Comparison of ENCODE assay signal across 20 cellular contexts in the genomic region with DNA sequence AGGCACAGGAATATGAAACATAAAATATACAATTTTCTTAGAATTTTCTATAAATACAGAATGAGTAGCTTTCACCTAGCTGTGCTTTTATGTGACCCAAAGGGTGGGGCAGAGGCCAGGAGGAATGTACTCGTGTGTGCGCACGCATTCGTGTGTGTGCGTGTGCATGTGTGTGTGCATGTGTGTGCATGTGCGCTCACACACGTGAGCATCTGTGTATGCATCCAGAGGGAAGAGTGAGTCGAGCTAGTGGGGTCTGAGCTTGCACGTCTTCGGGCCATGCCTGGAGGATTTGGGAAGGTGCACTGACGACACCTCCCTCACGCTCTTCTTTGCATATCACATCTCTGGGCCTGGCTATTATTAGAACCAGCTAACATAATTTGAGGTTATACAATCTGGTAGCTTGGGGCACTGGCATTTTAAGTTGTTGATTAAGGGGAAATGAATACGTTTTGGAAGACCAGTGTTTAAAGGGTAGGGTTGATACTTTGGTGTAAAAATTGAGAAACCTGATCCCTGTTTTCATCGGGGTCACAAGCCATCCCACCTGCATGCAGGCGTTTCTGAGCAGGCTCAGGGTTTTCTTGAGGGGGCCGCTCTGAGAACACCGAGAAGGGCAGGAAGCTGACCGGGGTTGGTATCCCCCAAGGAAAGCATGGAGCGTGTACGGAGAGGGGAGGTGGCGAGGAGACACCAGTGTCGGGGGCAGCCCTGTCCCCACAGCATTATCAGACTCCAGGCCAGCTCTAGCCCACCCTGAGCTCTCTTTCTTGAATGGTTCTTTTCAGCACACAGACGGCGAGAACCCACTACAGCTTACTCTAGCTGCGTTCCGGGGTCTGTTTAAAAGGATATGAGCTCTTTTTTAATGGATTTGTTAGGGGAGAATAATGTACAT.
DNase-seq lines count a peak whose midpoint lies in the region; ATAC-seq, FAIRE-seq and TF ChIP-seq lines count a peak whose summit lies in the region.
"Had no signal": no experiment of that assay in that cellular context is flagged by ENCODE, and none has a peak within 500 bp of the region (broad histone marks: within the 10 kb centered on the region; RNA-seq: fewer than 3 reads in every experiment).

No MANE protein-coding gene starts in this region.

- H4K5ac ChIP-seq in H1 (ENCODE audit: insufficient read length, low read depth, low read length) = no peak overlapping the region

- ATAC-seq in HG03159 (IDR thresholded peaks at IDR 0.05; ENCODE audit: unreplicated experiment) = no peak

- TF ChIP-seq POLR2A in H1 (IDR thresholded peaks at IDR 0.05; ENCODE audit: control extremely low read depth in 1 of 2, low read depth in 2 of 2, low read length in 2 of 2) = no peak

- TF ChIP-seq CTCF in AG04450 (IDR thresholded peaks at IDR 0.05; ENCODE audit: low read depth, low read length) (no peak), Caco-2 (IDR thresholded peaks at IDR 0.05; ENCODE audit: insufficient read depth in 1 of 2, low read depth in 1 of 2, low read length in 1 of 2, severe bottlenecking in 1 of 2, unreplicated experiment in 1 of 2) (no peak), H1 (IDR thresholded peaks at IDR 0.05; ENCODE audit: control extremely low read depth in 1 of 3, insufficient read depth in 1 of 3, low read depth in 1 of 3, low read length in 3 of 3) (no peak), MM.1S (IDR thresholded peaks at IDR 0.05; ENCODE audit: low read length) (no peak)

- intact Hi-C loops in Caco-2 (cut with micrococcal nuclease; ENCODE audit: unreplicated experiment) = no loop called here

- H2AK5ac ChIP-seq in H1 (ENCODE audit: low read depth, low read length) = no peak overlapping the region

- no peaks in the 10 kb centered on the region for H3K23me2 ChIP-seq in H1 (ENCODE audit: low read depth, low read length)

- no peak overlapping the region for H3K56ac ChIP-seq in H1 (replicated peaks; ENCODE audit: insufficient read length, low read depth, low read length)

- H3K27me3 ChIP-seq in AG04450 (ENCODE audit: control insufficient read depth, insufficient read depth, low read length) (no peaks in the 10 kb centered on the region), Caco-2 (replicated peaks; ENCODE audit: control insufficient read depth, insufficient read depth, low read length) (no peaks in the 10 kb centered on the region), H1 (replicated peaks in 1 of 4; ENCODE audit: control insufficient read depth in 3 of 4, extremely low read depth in 1 of 4, insufficient read depth in 3 of 4, low read length in 3 of 4) (no peaks in the 10 kb centered on the region), muscle layer of duodenum (ENCODE audit: low read depth, low read length) (no peaks in the 10 kb centered on the region), MM.1S (replicated peaks; ENCODE audit: insufficient read depth, low read length) (no peaks in the 10 kb centered on the region)
- H3K27me3 ChIP-seq: esophagus squamous epithelium, MG63, right lobe of liver had no signal

- BruUV-seq in Caco-2 (replicated peaks; lab: Mats Ljungman, UMichigan) = no TSS peak

- H3K36me3 ChIP-seq in Caco-2 (ENCODE audit: control insufficient read depth, insufficient read depth, low read length) (no peaks in the 10 kb centered on the region; the same call in none of the 2 replicates), H1 (ENCODE audit: control insufficient read depth in 2 of 4, insufficient read depth in 4 of 4, low read length in 3 of 4) (0 out of 8 replicates have a peak, but pooled peaks cover 0 to 3% (median 0%) of the 10 kb centered on the region in 4 experiments), muscle layer of duodenum (ENCODE audit: control insufficient read depth in 1 of 2, insufficient read depth in 2 of 2, low read length in 2 of 2) (peaks cover 10 to 12% of the 10 kb centered on the region in 2 donors), MM.1S (replicated peaks; ENCODE audit: insufficient read depth, low read length) (no peaks in the 10 kb centered on the region; the same call in 1 of the 2 replicates)
- H3K36me3 ChIP-seq: WERI-Rb-1 had no signal

- H3K4ac ChIP-seq in H1 (replicated peaks; ENCODE audit: insufficient read length, low read depth, low read length) = no peak overlapping the region

- no peak for FAIRE-seq in H1 (lab: Jason Lieb, UNC)

- no peak overlapping the region for H2AFZ ChIP-seq in H1 (ENCODE audit: low read length)
- H2AFZ ChIP-seq in MM.1S (ENCODE audit: low read length) = no peak overlapping the region

- H3K9me3 ChIP-seq in AG04450 (ENCODE audit: control insufficient read depth, insufficient read depth, low read length) = no peaks in the 10 kb centered on the region; the same call in 1 of the 2 replicates
- H3K9me3 ChIP-seq in Caco-2 = no peaks in the 10 kb centered on the region
- H3K9me3 ChIP-seq in H1 (ENCODE audit: insufficient read depth in 2 of 2, low read depth in 1 of 2, low read length in 1 of 2) = no peaks in the 10 kb centered on the region
- H3K9me3 ChIP-seq in muscle layer of duodenum (ENCODE audit: control insufficient read depth in 1 of 2, low read length in 2 of 2) = no peaks in the 10 kb centered on the region
- H3K9me3 ChIP-seq in MM.1S (replicated peaks; ENCODE audit: insufficient read depth, low read length) = no peaks in the 10 kb centered on the region
- H3K9me3 ChIP-seq: esophagus squamous epithelium, MG63, right lobe of liver had no signal

- H3K9ac ChIP-seq in H1 (replicated peaks in 1 of 4; ENCODE audit: extremely low read depth in 1 of 4, low read depth in 3 of 4, low read length in 3 of 4) = no peak overlapping the region
- no peak overlapping the region for H3K9ac ChIP-seq in MM.1S (ENCODE audit: low read length)

- H3K4me2 ChIP-seq in H1 (ENCODE audit: insufficient read depth in 1 of 2, low read depth in 2 of 2, low read length in 2 of 2) (no peak overlapping the region), MM.1S (ENCODE audit: low read depth, low read length) (no peak overlapping the region)

- CTCF ChIA-PET in AG04450 (lab: Charles Lee) (interaction anchor here (0.6 to 1.4 kb wide), 3 partner anchors 26 to 46 kb away, joined by 3 to 8 read pairs (median 4); no protein-coding TSS in a partner anchor), Caco-2 (lab: Charles Lee) (no interaction called here), H1 (lab: Charles Lee; ENCODE audit: partially characterized antibody) (interaction anchor here (0.6 to 2.4 kb wide), 5 partner anchors 16 to 628 kb away, joined by 3 to 9 read pairs (median 3); partner anchors contain the start of gene COPS8)

- H3K9me3 Mint-ChIP-seq in Caco-2 (ENCODE audit: unreplicated experiment) = no peaks in the 10 kb centered on the region

- H2BK15ac ChIP-seq in H1 (ENCODE audit: low read length) = no peak overlapping the region

- H3K4me1 ChIP-seq in Caco-2 (peaks cover 19% of the 10 kb centered on the region; the same call in 1 of the 2 replicates), H1 (replicated peaks in 1 of 4; ENCODE audit: control insufficient read depth in 3 of 4, insufficient read depth in 4 of 4, low read length in 3 of 4) (peaks cover 0 to 25% (median 12%) of the 10 kb centered on the region in 4 experiments; a peak in 6 of 7 replicates), muscle layer of duodenum (ENCODE audit: control insufficient read depth in 1 of 2, insufficient read depth in 2 of 2, low read length in 2 of 2) (peaks cover 14 to 36% of the 10 kb centered on the region in 2 donors), MM.1S (ENCODE audit: low read length) (no peaks in the 10 kb centered on the region)

- H3F3A ChIP-seq in MM.1S (ENCODE audit: insufficient read depth, low read length) = no peaks in the 10 kb centered on the region

- no peaks in the 10 kb centered on the region; the same call in none of the 2 replicates for H3K79me1 ChIP-seq in H1 (ENCODE audit: low read depth, low read length)

- peak overlapping the region; percentile 73 for H3K27ac Mint-ChIP-seq in Caco-2 (ENCODE audit: unreplicated experiment)

- no peak overlapping the region for H3K23ac ChIP-seq in H1 (ENCODE audit: insufficient read length)

- peak overlapping the region; percentile 48 for H4K91ac ChIP-seq in H1 (replicated peaks; ENCODE audit: insufficient read length, low read length)

- peaks cover 5 to 14% of the 10 kb centered on the region in 2 experiments for H4K20me1 ChIP-seq in H1 (replicated peaks in 1 of 2; ENCODE audit: control insufficient read depth in 1 of 2, insufficient read depth in 2 of 2, low read length in 2 of 2)
- peaks cover 11% of the 10 kb centered on the region; the same call in 1 of the 2 replicates for H4K20me1 ChIP-seq in MM.1S (ENCODE audit: insufficient read depth, low read length)

- no peak overlapping the region for H2BK20ac ChIP-seq in H1 (ENCODE audit: low read length)

- H3K4me1 Mint-ChIP-seq in Caco-2 (ENCODE audit: low read depth, unreplicated experiment) = peaks cover 19% of the 10 kb centered on the region

- no peak overlapping the region for H3K14ac ChIP-seq in H1 (ENCODE audit: insufficient read length)

- no peak overlapping the region for H2BK120ac ChIP-seq in H1 (replicated peaks; ENCODE audit: low read depth, low read length)

- H3K27me3 Mint-ChIP-seq in Caco-2 (ENCODE audit: insufficient read depth, unreplicated experiment) = no peaks in the 10 kb centered on the region

- H3K9me2 ChIP-seq in MM.1S (replicated peaks; ENCODE audit: insufficient read depth, low read length) = no peaks in the 10 kb centered on the region

- H3K27ac ChIP-seq in AG04450 (ENCODE audit: low read depth, low read length) (peak overlapping the region; percentile 39), H1 (ENCODE audit: low read depth, low read length) (no peak overlapping the region), muscle layer of duodenum (ENCODE audit: low read length) (peak overlapping the region; percentile 17), MM.1S (ENCODE audit: low read length) (no peak overlapping the region)
- H3K27ac ChIP-seq: right lobe of liver, WERI-Rb-1 had no signal

- peaks cover 19% of the 10 kb centered on the region for H3K36me3 Mint-ChIP-seq in Caco-2 (ENCODE audit: insufficient read depth, unreplicated experiment)

- H2BK12ac ChIP-seq in H1 (ENCODE audit: low read depth, low read length) = no peak overlapping the region

- H3K4me3 Mint-ChIP-seq in Caco-2 (ENCODE audit: unreplicated experiment) = no peak overlapping the region

- H3K79me2 ChIP-seq in H1 (ENCODE audit: control insufficient read depth in 1 of 2, insufficient read depth in 2 of 2, low read length in 2 of 2) (peaks cover 0 to 32% of the 10 kb centered on the region in 2 experiments; a peak in 2 of 4 replicates), MM.1S (ENCODE audit: low read length) (peaks cover 99% of the 10 kb centered on the region)

- H3K4me3 ChIP-seq in AG04450 (ENCODE audit: low read depth, low read length) (no peak overlapping the region), Caco-2 (ENCODE audit: low read depth, low read length) (no peak overlapping the region), H1 (ENCODE audit: extremely low read depth in 1 of 4, insufficient read depth in 2 of 4, low read depth in 3 of 4, low read length in 4 of 4) (no peak overlapping the region), muscle layer of duodenum (ENCODE audit: low read depth in 1 of 2, low read length in 2 of 2) (no peak overlapping the region), MM.1S (ENCODE audit: low read length) (no peak overlapping the region)
- H3K4me3 ChIP-seq: esophagus squamous epithelium, MG63, right lobe of liver had no signal

- POLR2A ChIA-PET in AG04450 (lab: Yijun Ruan, JAX) (interaction anchor here (0.8 kb wide), 1 partner anchor 8 kb away, joined by 4 read pairs; no protein-coding TSS in a partner anchor), Caco-2 (lab: Charles Lee) (no interaction called here), H1 (lab: Charles Lee; ENCODE audit: partially characterized antibody) (interaction anchor here (0.5 to 1.7 kb wide), 5 partner anchors 11 to 85 kb away, joined by 4 to 6 read pairs (median 5); no protein-coding TSS in a partner anchor)

- 88% methylated on average over 26 of the region's 26 CpGs; no CpG with 5 or more reads in 1 of the 2 experiments for WGBS in H1 (ENCODE audit: extremely low coverage in 1 of 2, insufficient coverage in 1 of 2, insufficient read length in 1 of 2, insufficient replicate concordance in 2 of 2, low coverage in 1 of 2, low lambda C conversion rate in 2 of 2, missing lambda C conversion rate in 1 of 2), 2 experiments

- no peak overlapping the region for H2BK5ac ChIP-seq in H1 (ENCODE audit: low read depth, low read length)

- no peak for TF ChIP-seq EP300 in H1 (IDR thresholded peaks at IDR 0.05; ENCODE audit: borderline replicate concordance in 1 of 2, low read depth in 2 of 2, low read length in 2 of 2)

- TF ChIP-seq RAD21 in H1 (IDR thresholded peaks at IDR 0.05 in 1 of 2, conservative IDR thresholded peaks at IDR 0.05 in 1 of 2; ENCODE audit: low read depth in 2 of 2, low read length in 2 of 2) = no peak

- no peak overlapping the region for H4K8ac ChIP-seq in H1 (ENCODE audit: extremely low read depth, insufficient read depth, low read length)

- DNase-seq in AG04450 (ENCODE audit: low read depth, low spot score) = no peak
- no peak for DNase-seq in Caco-2
- DNase-seq in H1 (ENCODE audit: low read depth in 1 of 2, low spot score in 2 of 2) = peak in 1 of 2 experiments; percentile 41
- no peak for DNase-seq in NCI-H2227 treated with DMSO at 0.1 percent for 48 hours (lab: John Stamatoyannopoulos, UW)
- no peak for DNase-seq in activated CD4-positive, alpha-beta T cell treated with anti-CD3 and anti-CD28 coated beads for 4 hours
- no peak for DNase-seq in MM.1S
- DNase-seq: activated naive CD4-positive, alpha-beta T cell treated with anti-CD3 and anti-CD28 coated beads, Interleukin-2, amount 50 U/mL, for 16 hours; DMS153; esophagus squamous epithelium; MG63; NCI-H187 treated with DMSO at 0.1 percent for 48 hours; NCI-H446; NK-92 treated with Interleukin-12 subunit alpha and Interleukin-12 subunit beta, amount 100 ng/mL, for 24 hours; nucleus accumbens; stimulated activated CD4-positive, alpha-beta T cell treated with anti-CD3 and anti-CD28 coated beads, Interleukin-2, amount 100 ng/mL, for 24 hours; SW 1271; WERI-Rb-1 had no signal

- no peak overlapping the region for H3K18ac ChIP-seq in H1 (ENCODE audit: extremely low read depth, low read length)

Comparison
In these comparisons a context has a peak if more than half of its experiments do, and no peak if none do; other contexts are left out.
1. H3K27ac ChIP-seq: peak in AG04450 (single experiment) and muscle layer of duodenum (single experiment); none in H1 (single experiment) and MM.1S (single experiment).